ENCODE assay signal across 8 cellular contexts in the genomic region with DNA sequence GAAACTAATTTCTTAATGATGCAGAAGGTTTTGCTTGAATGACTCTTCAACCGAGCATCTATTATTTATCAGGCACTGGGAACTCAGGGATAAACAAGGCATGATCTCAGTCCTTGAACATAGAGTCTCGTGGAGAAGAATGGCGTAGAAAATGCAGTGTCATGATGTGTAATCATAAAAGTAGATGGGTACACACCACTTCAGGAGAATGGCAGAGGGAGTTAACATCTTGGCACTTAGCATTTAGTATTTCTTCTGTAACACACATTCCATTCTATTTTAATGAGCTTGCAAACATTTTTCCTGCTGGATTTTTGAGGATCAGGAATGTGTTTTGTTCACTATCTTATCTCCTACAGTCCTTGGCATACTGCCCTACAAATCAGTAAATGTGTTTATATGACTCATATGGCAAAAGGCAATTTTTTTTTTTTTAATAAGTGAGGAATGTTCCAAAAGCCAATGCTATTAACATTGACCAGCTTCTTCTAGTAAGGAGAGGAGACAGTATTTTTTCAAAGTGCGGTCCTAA. TPM values are rescaled to one million over a fixed set of nuclear protein-coding genes. Genes with fewer than 3 reads are reported as not detected.
A peak's percentile ranks its signal among the peaks of the same experiment; 100 is the strongest.
DNase-seq lines count a peak whose midpoint lies in the region; ATAC-seq and TF ChIP-seq lines count a peak whose summit lies in the region.

No MANE protein-coding gene starts in this region.

- peak overlapping the region in 3 of 9 donors; percentile 55 to 60 (median 55) for H3K27ac Mint-ChIP-seq in naive thymus-derived CD4-positive, alpha-beta T cell

- 8 to 11% methylated on average over 4 of the region's 4 CpGs for WGBS in body of pancreas, 2 donors
- 42% methylated on average over 4 of the region's 4 CpGs for WGBS in right lobe of liver (ENCODE audit: insufficient coverage, low coverage, low lambda C conversion rate, missing lambda C conversion rate)

- no peak for TF ChIP-seq POLR2A in body of pancreas (IDR thresholded peaks at IDR 0.05)
- no peak for TF ChIP-seq POLR2A in right lobe of liver (IDR thresholded peaks at IDR 0.05)

- POLR2A ChIA-PET in naive thymus-derived CD4-positive, alpha-beta T cell (lab: Charles Lee) = interaction anchor here (0.5 to 0.9 kb wide), 3 partner anchors 22 to 318 kb away, joined by 3 read pairs; no protein-coding TSS in a partner anchor

- DNase-seq in EH (ENCODE audit: low read depth) = peak; percentile 99
- DNase-seq in NCI-H2196 (lab: John Stamatoyannopoulos, UW; ENCODE audit: unreplicated experiment) = peak; percentile 76
- peak in 2 of 4 donors; percentile 11 to 43 for DNase-seq in body of pancreas
- DNase-seq in right lobe of liver = no peak
- no peak for DNase-seq in activated effector memory CD4-positive, alpha-beta T cell treated with Interleukin-2 at 50 U/mL for 16 hours
- no peak for DNase-seq in COLO668 (lab: John Stamatoyannopoulos, UW; ENCODE audit: unreplicated experiment)
- DNase-seq in naive thymus-derived CD4-positive, alpha-beta T cell = no peak

- ATAC-seq in body of pancreas (peak; percentile 81), right lobe of liver (peak; percentile 36 to 67 (median 48)), HG02870 (IDR thresholded peaks at IDR 0.05; ENCODE audit: unreplicated experiment) (no peak)
- no peak for ATAC-seq in naive thymus-derived CD4-positive, alpha-beta T cell

- no peaks in the 10 kb centered on the region for H3K27me3 ChIP-seq in body of pancreas
- H3K27me3 ChIP-seq in right lobe of liver = no peaks in the 10 kb centered on the region
- no peaks in the 10 kb centered on the region for H3K27me3 ChIP-seq in naive thymus-derived CD4-positive, alpha-beta T cell (ENCODE audit: control insufficient read depth in 2 of 2, insufficient read depth in 2 of 2, low read length in 2 of 2)

- CTCF ChIA-PET in naive thymus-derived CD4-positive, alpha-beta T cell (lab: Charles Lee) = interaction anchor here (1.1 to 1.7 kb wide), 2 partner anchors 65 to 68 kb away, joined by 3 to 7 read pairs; no protein-coding TSS in a partner anchor

- TF ChIP-seq CTCF in body of pancreas (IDR thresholded peaks at IDR 0.05) = no peak
- TF ChIP-seq CTCF in right lobe of liver (IDR thresholded peaks at IDR 0.05) = no peak

- peak overlapping the region in 2 of 10 donors; percentile 18 to 22 for H3K4me3 Mint-ChIP-seq in naive thymus-derived CD4-positive, alpha-beta T cell

- peaks cover 0 to 11% (median 0%) of the 10 kb centered on the region in 5 donors for H3K27me3 Mint-ChIP-seq in naive thymus-derived CD4-positive, alpha-beta T cell

- H3K36me3 ChIP-seq in body of pancreas (replicated peaks in 1 of 2; ENCODE audit: insufficient read depth in 1 of 2, low read depth in 2 of 2) = no peaks in the 10 kb centered on the region
- H3K36me3 ChIP-seq in right lobe of liver = no peaks in the 10 kb centered on the region
- H3K36me3 ChIP-seq in naive thymus-derived CD4-positive, alpha-beta T cell (ENCODE audit: control insufficient read depth in 2 of 3, insufficient read depth in 3 of 3, low read length in 3 of 3) = no peaks in the 10 kb centered on the region

- intact Hi-C loops in body of pancreas (cut with DNase I) (no loop called here), right lobe of liver (cut with DNase I) (no loop called here)
- intact Hi-C loops in naive thymus-derived CD4-positive, alpha-beta T cell (cut with micrococcal nuclease) = loop anchor here (5.0 to 10.0 kb wide), 7 partner anchors 82 to 888 kb away; partner anchors contain the start of genes SLC41A2 (in 2 of the 2), CHST11 (in 1 of the 2), NFYB (in 1 of the 2) and NT5DC3 (in 1 of the 2)

- no peaks in the 10 kb centered on the region for H3K9me3 ChIP-seq in body of pancreas
- H3K9me3 ChIP-seq in right lobe of liver = no peaks in the 10 kb centered on the region
- no peaks in the 10 kb centered on the region for H3K9me3 ChIP-seq in naive thymus-derived CD4-positive, alpha-beta T cell (ENCODE audit: control insufficient read depth in 2 of 3, low read length in 3 of 3)

- H3K4me3 ChIP-seq in body of pancreas (no peak overlapping the region), right lobe of liver (no peak overlapping the region)
- no peak overlapping the region for H3K4me3 ChIP-seq in naive thymus-derived CD4-positive, alpha-beta T cell (ENCODE audit: low read length)

- H3K4me1 Mint-ChIP-seq in naive thymus-derived CD4-positive, alpha-beta T cell = peaks cover 15 to 47% (median 26%) of the 10 kb centered on the region in 7 donors

- H3K9me3 Mint-ChIP-seq in naive thymus-derived CD4-positive, alpha-beta T cell = no peaks in the 10 kb centered on the region

- H3K27ac ChIP-seq in body of pancreas (peak overlapping the region; percentile 36 to 84 (median 72)), right lobe of liver (peak overlapping the region; percentile 9 to 35 (median 28))
- H3K27ac ChIP-seq in naive thymus-derived CD4-positive, alpha-beta T cell (ENCODE audit: low read depth, low read length) = no peak overlapping the region

- peaks cover 0 to 10% (median 0%) of the 10 kb centered on the region in 5 donors for H3K36me3 Mint-ChIP-seq in naive thymus-derived CD4-positive, alpha-beta T cell

- H3K4me1 ChIP-seq in body of pancreas (peaks cover 29% of the 10 kb centered on the region), right lobe of liver (peaks cover 0 to 3% (median 0%) of the 10 kb centered on the region in 4 donors)
- H3K4me1 ChIP-seq in naive thymus-derived CD4-positive, alpha-beta T cell (ENCODE audit: control insufficient read depth in 2 of 2, insufficient read depth in 2 of 2, low read length in 2 of 2) = peaks cover 0 to 5% of the 10 kb centered on the region in 2 donors

RNA-seq across cellular contexts. Expression of gene TXNRD1, which starts 3.8 kb away (rescaled TPM):
- total RNA-seq in body of pancreas (10 to 100 TPM; 35.9 to 36.6 TPM), right lobe of liver (100 to 1,000 TPM in 2 of 6 experiments, 10 to 100 TPM in 4; 40.3 to 153 (median 74.5) TPM)
- total RNA-seq in naive thymus-derived CD4-positive, alpha-beta T cell = 10 to 100 TPM; 19.1 to 73.5 (median 41.7) TPM
- polyA plus RNA-seq in naive thymus-derived CD4-positive, alpha-beta T cell = 10 to 100 TPM; 22.3 to 23.5 TPM

Comparison
In these comparisons a context has a peak if more than half of its experiments do, and no peak if none do; other contexts are left out.
1. DNase-seq: peak in EH (single experiment) and NCI-H2196 (single experiment); none in right lobe of liver (0 of 3), activated effector memory CD4-positive, alpha-beta T cell treated with Interleukin-2 at 50 U/mL for 16 hours (single experiment), COLO668 (single experiment) and naive thymus-derived CD4-positive, alpha-beta T cell (0 of 9).
2. ATAC-seq: peak in body of pancreas (single experiment) and right lobe of liver (4 of 4); none in naive thymus-derived CD4-positive, alpha-beta T cell (single experiment) and HG02870 (single experiment).
3. intact Hi-C loops: an anchor here in naive thymus-derived CD4-positive, alpha-beta T cell (5.0 to 10.0 kb wide); none called in body of pancreas and right lobe of liver.